ENCODE assay signal across 1 cellular context in the genomic region with DNA sequence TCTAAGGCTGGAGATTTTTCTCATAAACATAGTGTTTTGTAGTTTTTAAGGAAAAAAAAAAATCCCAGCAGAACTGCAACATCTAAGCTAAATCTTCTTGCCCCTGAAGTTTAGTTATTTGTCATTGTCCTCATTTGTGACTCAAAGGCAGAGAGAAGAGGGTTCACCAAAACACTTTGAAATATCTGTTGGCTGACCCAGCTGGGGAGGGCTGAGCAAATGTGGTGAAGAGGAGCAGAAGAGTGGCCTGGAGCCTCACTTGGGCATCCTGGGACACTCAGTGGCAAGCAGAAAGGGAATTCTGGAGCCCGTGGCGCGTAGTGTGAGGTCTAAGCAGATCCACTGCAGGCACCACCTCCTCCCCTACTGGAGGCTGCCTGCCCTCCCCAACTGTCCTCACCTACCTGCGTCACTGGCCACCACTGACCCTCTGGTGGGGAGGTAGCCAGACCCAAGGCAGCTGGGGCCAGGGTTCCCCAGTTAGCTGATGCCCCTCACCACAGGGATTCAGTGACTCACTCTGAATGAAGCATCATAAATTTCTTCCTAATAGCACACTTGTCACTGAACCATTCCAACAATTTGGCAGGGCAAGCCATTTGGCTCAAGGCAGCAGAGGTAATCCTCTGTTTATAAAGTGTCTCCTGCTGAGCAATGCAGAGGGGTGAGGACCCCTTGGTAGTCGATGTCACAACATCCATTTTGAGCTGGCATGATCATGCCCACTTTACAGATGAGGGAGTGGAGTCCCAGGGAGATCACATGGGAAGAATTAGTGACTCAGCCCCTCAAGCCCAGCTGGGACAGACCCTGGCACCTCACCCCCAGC.
TF ChIP-seq lines count a peak whose summit lies in the region.

No MANE protein-coding gene starts in this region.

TF ChIP-seq in IMR-90, 13 proteins besides CTCF, POLR2A, EP300 and RAD21 (continued from another document):
- TF ChIP-seq, protein P1, sequence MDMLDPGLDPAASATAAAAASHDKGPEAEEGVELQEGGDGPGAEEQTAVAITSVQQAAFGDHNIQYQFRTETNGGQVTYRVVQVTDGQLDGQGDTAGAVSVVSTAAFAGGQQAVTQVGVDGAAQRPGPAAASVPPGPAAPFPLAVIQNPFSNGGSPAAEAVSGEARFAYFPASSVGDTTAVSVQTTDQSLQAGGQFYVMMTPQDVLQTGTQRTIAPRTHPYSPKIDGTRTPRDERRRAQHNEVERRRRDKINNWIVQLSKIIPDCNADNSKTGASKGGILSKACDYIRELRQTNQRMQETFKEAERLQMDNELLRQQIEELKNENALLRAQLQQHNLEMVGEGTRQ (IDR thresholded peaks at IDR 0.05; ENCODE audit: low read depth, low read length), result no peak
- TF ChIP-seq MAZ (IDR thresholded peaks at IDR 0.05; ENCODE audit: borderline replicate concordance, low read depth, low read length), result no peak
- 0 out of 2 replicates have a peak, but pooled peaks have one; percentile 25 for TF ChIP-seq CEBPB (IDR thresholded peaks at IDR 0.05; ENCODE audit: low read depth, low read length)
- TF ChIP-seq NFE2L2 (IDR thresholded peaks at IDR 0.05; ENCODE audit: low read depth, low read length), result no peak
- TF ChIP-seq, protein P2, sequence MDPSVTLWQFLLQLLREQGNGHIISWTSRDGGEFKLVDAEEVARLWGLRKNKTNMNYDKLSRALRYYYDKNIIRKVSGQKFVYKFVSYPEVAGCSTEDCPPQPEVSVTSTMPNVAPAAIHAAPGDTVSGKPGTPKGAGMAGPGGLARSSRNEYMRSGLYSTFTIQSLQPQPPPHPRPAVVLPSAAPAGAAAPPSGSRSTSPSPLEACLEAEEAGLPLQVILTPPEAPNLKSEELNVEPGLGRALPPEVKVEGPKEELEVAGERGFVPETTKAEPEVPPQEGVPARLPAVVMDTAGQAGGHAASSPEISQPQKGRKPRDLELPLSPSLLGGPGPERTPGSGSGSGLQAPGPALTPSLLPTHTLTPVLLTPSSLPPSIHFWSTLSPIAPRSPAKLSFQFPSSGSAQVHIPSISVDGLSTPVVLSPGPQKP (IDR thresholded peaks at IDR 0.05; ENCODE audit: borderline replicate concordance, low read depth, low read length), result no peak
- TF ChIP-seq BHLHE40 (IDR thresholded peaks at IDR 0.05; ENCODE audit: low read depth, low read length), result no peak
